Comparison of ENCODE assay signal across 20 cellular contexts in genomic region chr1:2860476-2861142, GRCh38.
"Had no signal": no experiment of that assay in that cellular context is flagged by ENCODE, and none has a peak within 500 bp of the region (broad histone marks: within the 10 kb centered on the region; RNA-seq: fewer than 3 reads in every experiment).

No MANE protein-coding gene starts in this region.

- H3K27me3 Mint-ChIP-seq: naive thymus-derived CD4-positive, alpha-beta T cell; progenitor cell of endocrine pancreas had no signal

- H3K4me1 Mint-ChIP-seq: endodermal cell, neural crest cell had no signal

- ATAC-seq: heart left ventricle; naive thymus-derived CD4-positive, alpha-beta T cell; pancreas had no signal

- FAIRE-seq: endothelial cell of umbilical vein, pancreas had no signal

- H3K36me3 ChIP-seq: heart left ventricle, pancreas, sigmoid colon had no signal

- DNase-seq: caudate nucleus; effector CD4-positive, alpha-beta T cell; endodermal cell; foreskin melanocyte; hypothalamus; islet precursor cell; mammary epithelial cell; naive thymus-derived CD4-positive, alpha-beta T cell; nucleus accumbens; sigmoid colon; stimulated activated CD4-positive, alpha-beta T cell treated with anti-CD3 and anti-CD28 coated beads, Interleukin-12 subunit alpha, Interleukin-12 subunit beta, amount 100 ng/mL, for 4 hours; stimulated activated naive CD4-positive, alpha-beta T cell treated with Interleukin-2 at 50 U/mL for 16 hours; trophoblast cell had no signal

- H3K4me3 Mint-ChIP-seq: endodermal cell; naive thymus-derived CD4-positive, alpha-beta T cell; neural crest cell had no signal

- H3K9me3 ChIP-seq: heart left ventricle, pancreas, sigmoid colon had no signal

- H3K27ac ChIP-seq: coronary artery, heart left ventricle, pancreas, sigmoid colon, skin epidermis had no signal

- H3K27ac Mint-ChIP-seq: endodermal cell; naive thymus-derived CD4-positive, alpha-beta T cell; progenitor cell of endocrine pancreas had no signal

- H3K4me1 ChIP-seq: heart left ventricle, pancreas, sigmoid colon had no signal

- H3K4me3 ChIP-seq: coronary artery, heart left ventricle, pancreas, sigmoid colon, skin epidermis had no signal

- H3K36me3 Mint-ChIP-seq: naive thymus-derived CD4-positive, alpha-beta T cell had no signal
